8 cellular contexts compared by ENCODE assay signal in genomic region chr15:27036210-27036609, GRCh38.
"Had no signal": no experiment of that assay in that cellular context is flagged by ENCODE, and none has a peak within 500 bp of the region (broad histone marks: within the 10 kb centered on the region; RNA-seq: fewer than 3 reads in every experiment).

No MANE protein-coding gene starts in this region.

- DNase-seq: GDM1, GF-D8 had no signal

- FAIRE-seq: G401.6, GM12878, GM12891, GM12892, GM18507, GM19239 had no signal

- H3K4me3 ChIP-seq: GM12878 had no signal

- ATAC-seq: GM12878 had no signal
